ENCODE assay signal across 13 cellular contexts in the genomic region with DNA sequence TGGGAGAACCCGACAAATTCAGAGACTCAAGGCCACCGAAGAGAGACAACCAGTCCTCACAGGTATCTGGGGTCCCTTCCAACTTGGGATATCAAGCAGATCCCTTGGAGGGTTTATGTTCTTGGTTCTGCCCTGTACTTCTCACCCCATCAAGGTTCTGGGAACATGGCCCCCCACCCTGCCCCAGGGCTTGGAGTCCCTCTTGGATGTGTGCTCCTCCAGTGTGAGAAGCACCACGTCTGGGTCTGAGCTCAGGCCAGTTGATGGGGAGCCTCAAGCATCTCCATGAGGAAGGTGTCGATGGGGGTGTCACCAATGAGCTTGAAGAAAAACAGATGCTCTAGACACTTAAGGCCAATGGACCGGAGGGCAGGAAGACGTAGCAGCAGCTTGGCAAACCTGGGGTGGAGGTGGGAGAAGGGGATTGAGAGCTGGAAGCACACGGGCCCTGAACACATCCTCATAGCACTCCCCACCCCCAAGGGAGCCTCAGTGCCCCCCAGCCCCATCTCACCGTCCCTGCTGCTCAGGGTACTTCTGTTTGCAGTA. TPM values are rescaled to one million over a fixed set of nuclear protein-coding genes. Genes with fewer than 3 reads are reported as not detected.
A peak's percentile ranks its signal among the peaks of the same experiment; 100 is the strongest.
DNase-seq lines count a peak whose midpoint lies in the region; ATAC-seq, FAIRE-seq and TF ChIP-seq lines count a peak whose summit lies in the region.
"Had no signal": no experiment of that assay in that cellular context is flagged by ENCODE, and none has a peak within 500 bp of the region (broad histone marks: within the 10 kb centered on the region; RNA-seq: fewer than 3 reads in every experiment).

No MANE protein-coding gene starts in this region.

- ATAC-seq in GM19324 (IDR thresholded peaks at IDR 0.05; ENCODE audit: low FRiP score, unreplicated experiment): no peak
- ATAC-seq: A549, GM23338 had no signal

- H3K4me1 ChIP-seq in HEK293 (ENCODE audit: control insufficient read depth, insufficient read depth, low read length): peaks cover 12% of the 10 kb centered on the region
- peaks cover 7 to 11% of the 10 kb centered on the region in 2 donors for H3K4me1 ChIP-seq in kidney (ENCODE audit: control insufficient read depth in 1 of 2, insufficient read depth in 1 of 2, low read depth in 1 of 2, low read length in 2 of 2)
- peaks cover 31% of the 10 kb centered on the region for H3K4me1 ChIP-seq in stomach smooth muscle (ENCODE audit: control insufficient read depth, insufficient read depth, low read length)

- H3K9ac ChIP-seq in kidney (ENCODE audit: low read length in 2 of 2): no peak overlapping the region
- no peak overlapping the region for H3K9ac ChIP-seq in stomach smooth muscle (ENCODE audit: low read length in 2 of 2)

- no peaks in the 10 kb centered on the region for H3K9me3 ChIP-seq in HEK293 (ENCODE audit: control insufficient read depth, insufficient read depth, low read depth, low read length)
- H3K9me3 ChIP-seq in kidney (ENCODE audit: control insufficient read depth in 1 of 2, low read length in 2 of 2): no peaks in the 10 kb centered on the region
- H3K9me3 ChIP-seq in stomach smooth muscle (ENCODE audit: control insufficient read depth in 2 of 2, low read length in 2 of 2): no peaks in the 10 kb centered on the region
- H3K9me3 ChIP-seq: A549, Caco-2 had no signal

- intact Hi-C loops in kidney (cut with DNase I): no loop called here

- POLR2A ChIA-PET in HEK293 (lab: Yijun Ruan, JAX): interaction anchor here (1.0 to 1.1 kb wide), 2 partner anchors 14 to 52 kb away, joined by 3 to 5 read pairs; a partner anchor contains a TSS

- FAIRE-seq in kidney (lab: Jason Lieb, UNC): no peak
- FAIRE-seq: A549 had no signal

- TF ChIP-seq CTCF in HEK293 (tag by site-specific recombination; IDR thresholded peaks at IDR 0.05) (no peak), kidney (IDR thresholded peaks at IDR 0.05; ENCODE audit: borderline replicate concordance, extremely low read depth, insufficient read depth) (no peak)

- CTCF ChIA-PET in HEK293 (lab: Yijun Ruan, JAX): interaction anchor here (0.5 to 2.2 kb wide), 6 partner anchors 14 to 1659 kb away, joined by 3 to 11 read pairs (median 4); a partner anchor contains a TSS

- H3K36me3 ChIP-seq in HEK293 (ENCODE audit: control insufficient read depth in 2 of 2, insufficient read depth in 1 of 2, low read length in 2 of 2) (peaks cover 16 to 38% of the 10 kb centered on the region in 2 experiments; a peak in 2 of 3 replicates), kidney (ENCODE audit: control insufficient read depth in 1 of 2, insufficient read depth in 2 of 2, low read length in 2 of 2) (peaks cover 17 to 20% of the 10 kb centered on the region in 2 donors), stomach smooth muscle (ENCODE audit: control insufficient read depth in 2 of 2, insufficient read depth in 2 of 2, low read length in 2 of 2) (peaks cover 24 to 31% of the 10 kb centered on the region in 2 donors)

- DNase-seq in SK-N-DZ (ENCODE audit: low spot score) (peak; percentile 37), kidney (peak; percentile 55), dermis blood vessel endothelial cell (no peak), ecto neural progenitor cell (ENCODE audit: low spot score) (no peak)
- DNase-seq: Caco-2; CD8-positive, alpha-beta memory T cell had no signal

- peaks cover 14 to 21% of the 10 kb centered on the region in 2 donors for H3K27me3 ChIP-seq in stomach smooth muscle (ENCODE audit: control insufficient read depth in 1 of 2, insufficient read depth in 2 of 2, low read length in 2 of 2)

- H3K4me3 ChIP-seq in HEK293 (ENCODE audit: low read depth, low read length) (no peak overlapping the region), kidney (ENCODE audit: low read length in 2 of 2) (no peak overlapping the region), stomach smooth muscle (ENCODE audit: low read length in 2 of 2) (no peak overlapping the region)
- H3K4me3 ChIP-seq: A549 had no signal

- H3K27ac ChIP-seq in HEK293 (ENCODE audit: extremely low read depth, low read depth, low read length) (no peak overlapping the region), kidney (ENCODE audit: low read depth in 2 of 2, low read length in 2 of 2) (no peak overlapping the region), stomach smooth muscle (ENCODE audit: low read length) (peak overlapping the region; percentile 11)
- H3K27ac ChIP-seq: A549 had no signal

TF ChIP-seq in HEK293, 187 proteins besides CTCF, POLR2A, EP300 and RAD21:
- peak; percentile 25; the same call in 1 of the 2 replicates for TF ChIP-seq GLIS2 (tag by site-specific recombination; IDR thresholded peaks at IDR 0.05)
- TF ChIP-seq ZNF366 (tag by site-specific recombination; conservative IDR thresholded peaks at IDR 0.05): no peak
- no peak for TF ChIP-seq ZNF169 (tag by site-specific recombination; IDR thresholded peaks at IDR 0.05)
- no peak for TF ChIP-seq ZNF658 (tag by site-specific recombination; IDR thresholded peaks at IDR 0.05)
- TF ChIP-seq, protein P1, sequence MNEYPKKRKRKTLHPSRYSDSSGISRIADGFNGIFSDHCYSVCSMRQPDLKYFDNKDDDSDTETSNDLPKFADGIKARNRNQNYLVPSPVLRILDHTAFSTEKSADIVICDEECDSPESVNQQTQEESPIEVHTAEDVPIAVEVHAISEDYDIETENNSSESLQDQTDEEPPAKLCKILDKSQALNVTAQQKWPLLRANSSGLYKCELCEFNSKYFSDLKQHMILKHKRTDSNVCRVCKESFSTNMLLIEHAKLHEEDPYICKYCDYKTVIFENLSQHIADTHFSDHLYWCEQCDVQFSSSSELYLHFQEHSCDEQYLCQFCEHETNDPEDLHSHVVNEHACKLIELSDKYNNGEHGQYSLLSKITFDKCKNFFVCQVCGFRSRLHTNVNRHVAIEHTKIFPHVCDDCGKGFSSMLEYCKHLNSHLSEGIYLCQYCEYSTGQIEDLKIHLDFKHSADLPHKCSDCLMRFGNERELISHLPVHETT (tag by site-specific recombination; IDR thresholded peaks at IDR 0.05): no peak
TF ChIP-seq in HEK293: peak in this region for 1.

RNA-seq across cellular contexts. Expression of a gene that starts 2.2 kb away (rescaled TPM):
- polyA plus RNA-seq in SK-N-DZ (2014; cell fraction: cytosol; rRNA removed): 0.18 and 0.32 TPM in 2 replicates
- polyA plus RNA-seq in SK-N-DZ (2014; cell fraction: nucleus; rRNA removed): 13.7 and 15.4 TPM in 2 replicates
- total RNA-seq in kidney: 0.85 TPM
- polyA plus RNA-seq in kidney (ENCODE audit: insufficient read depth, low read depth, low replicate concordance): 2.3 TPM
- total RNA-seq in dermis blood vessel endothelial cell: 0.28 and 0.34 TPM in 2 replicates
- polyA plus RNA-seq: CD14-positive monocyte; CD8-positive, alpha-beta memory T cell; IgD-negative memory B cell had no signal

RNA-seq across cellular contexts. Expression of a gene that starts 6.0 kb away (rescaled TPM):
- 21.4 and 25.8 TPM in 2 replicates for polyA plus RNA-seq in SK-N-DZ (2014; cell fraction: cytosol; rRNA removed)
- polyA plus RNA-seq in SK-N-DZ (2014; cell fraction: nucleus; rRNA removed): 80.1 and 95.9 TPM in 2 replicates
- total RNA-seq in kidney (52.2 TPM), dermis blood vessel endothelial cell (26.6 and 27.9 TPM in 2 replicates)
- 35.7 TPM for polyA plus RNA-seq in kidney (ENCODE audit: insufficient read depth, low read depth, low replicate concordance)

RNA-seq across cellular contexts. Expression of a gene that starts 6.2 kb away (rescaled TPM):
- polyA plus RNA-seq in SK-N-DZ (2014; cell fraction: cytosol; rRNA removed): 58.4 and 67.5 TPM in 2 replicates
- 40.4 and 43.7 TPM in 2 replicates for polyA plus RNA-seq in SK-N-DZ (2014; cell fraction: nucleus; rRNA removed)
- total RNA-seq in kidney (83.3 TPM), dermis blood vessel endothelial cell (93.6 and 99.4 TPM in 2 replicates)
- polyA plus RNA-seq in kidney (ENCODE audit: insufficient read depth, low read depth, low replicate concordance): 118 TPM

RNA-seq across cellular contexts. Expression of a gene that starts 9.9 kb away (rescaled TPM):
- polyA plus RNA-seq in SK-N-DZ (2014; cell fraction: cytosol; rRNA removed): 14.5 and 17.4 TPM in 2 replicates
- polyA plus RNA-seq in SK-N-DZ (2014; cell fraction: nucleus; rRNA removed): 28.4 and 36.4 TPM in 2 replicates
- total RNA-seq in kidney: 26.6 TPM
- 83.0 TPM for polyA plus RNA-seq in kidney (ENCODE audit: insufficient read depth, low read depth, low replicate concordance)
- 8.7 and 9.7 TPM in 2 replicates for total RNA-seq in dermis blood vessel endothelial cell

RNA-seq across cellular contexts. Expression of a gene that starts 13.8 kb away (rescaled TPM):
- polyA plus RNA-seq in SK-N-DZ (2014; cell fraction: cytosol; rRNA removed): 23.3 and 27.1 TPM in 2 replicates
- polyA plus RNA-seq in SK-N-DZ (2014; cell fraction: nucleus; rRNA removed): 32.4 and 35.4 TPM in 2 replicates
- total RNA-seq in kidney: 47.2 TPM
- 48.6 TPM for polyA plus RNA-seq in kidney (ENCODE audit: insufficient read depth, low read depth, low replicate concordance)
- total RNA-seq in dermis blood vessel endothelial cell: 22.6 and 29.0 TPM in 2 replicates

Comparison
In these comparisons a context has a peak if more than half of its experiments do, and no peak if none do; other contexts are left out.
1. DNase-seq: peak in SK-N-DZ (single experiment) and kidney (single experiment); none in dermis blood vessel endothelial cell (single experiment) and ecto neural progenitor cell (single experiment).